In the genomic region with DNA sequence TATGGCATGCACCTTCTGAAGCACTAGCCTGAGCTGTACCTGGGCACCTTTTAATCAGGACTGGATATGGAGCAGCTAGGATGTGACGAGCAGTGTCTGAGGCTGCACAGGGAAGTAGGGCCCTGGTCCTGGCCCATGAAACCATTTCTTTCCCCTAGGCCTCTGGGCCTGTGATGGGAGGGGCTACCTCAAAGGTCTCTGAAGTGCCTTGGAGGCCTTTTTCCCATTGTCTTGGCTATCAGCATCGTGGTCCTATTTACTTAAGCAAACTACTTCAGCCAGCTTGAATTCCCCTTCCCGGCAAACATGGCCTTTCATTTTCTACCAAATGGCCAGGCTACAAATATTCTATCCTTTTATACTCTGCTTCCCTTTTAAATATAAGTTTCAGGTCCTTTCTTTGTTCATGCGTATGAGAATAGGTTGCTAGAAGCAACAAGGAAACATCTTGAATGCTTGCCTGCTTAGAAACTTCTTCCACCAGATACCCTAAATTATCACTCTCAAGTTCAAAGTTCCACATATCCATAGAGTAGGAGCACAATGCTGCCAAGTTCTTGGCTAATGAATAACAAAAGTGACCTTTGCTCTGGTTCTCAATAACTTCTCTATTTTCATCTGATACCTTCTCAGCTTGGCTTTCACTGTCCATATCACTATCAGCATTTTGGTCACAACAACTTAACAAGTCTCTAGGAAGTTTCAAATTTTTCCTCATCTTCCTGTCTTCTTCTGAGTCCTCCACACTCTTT, we compare ENCODE assay signal across 20 cellular contexts.
"Had no signal": no experiment of that assay in that cellular context is flagged by ENCODE, and none has a peak within 500 bp of the region (broad histone marks: within the 10 kb centered on the region; RNA-seq: fewer than 3 reads in every experiment).

No MANE protein-coding gene starts in this region.

- DNase-seq: activated CD4-positive, alpha-beta memory T cell treated with anti-CD3 and anti-CD28 coated beads for 36 hours; activated CD4-positive, alpha-beta T cell treated with anti-CD3 and anti-CD28 coated beads for 4 hours; activated gamma-delta T cell treated with Interleukin-2 at 50 U/mL for 16 hours; activated T-cell treated with anti-CD3 and anti-CD28 coated beads for 4 hours; adrenal gland; cerebellar nuclear complex; effector CD8-positive, alpha-beta T cell; esophagus squamous epithelium; naive B cell; ovary; sigmoid colon; spleen; stimulated activated CD4-positive, alpha-beta T cell treated with anti-CD3 and anti-CD28 coated beads, Interleukin-4, amount 100 ng/mL, for 4 hours; thyroid gland had no signal

- H3K4me3 Mint-ChIP-seq: activated CD4-positive, alpha-beta memory T cell treated with anti-CD3 and anti-CD28 coated beads for 36 hours; activated T-helper 1 cell treated with anti-CD3 and anti-CD28 coated beads, Interleukin-12 subunit alpha, Interleukin-12 subunit beta, Interleukin-2, Interleukin-4 antibody, amounts not matched to agents 30 ng/mL and 10 ng/mL and 1 ng/mL, durations not matched to agents 14 hours and 24 hours and 36 hours; naive B cell; stimulated activated memory B cell treated with anti-CD40 and anti-IgM and Interleukin-4, amounts not matched to agents 10 μg/mL and 1 μg/mL and 100 μg/mL, for 72 hours; T-helper 2 cell treated with Interferon-gamma antibody and Interleukin-4, amounts not matched to agents 5 μg/mL and 100 μg/mL, for 36 hours; WTC11 had no signal

- H3K36me3 ChIP-seq: adrenal gland, esophagus squamous epithelium, ovary, sigmoid colon, spleen, thyroid gland had no signal

- H3K9me3 Mint-ChIP-seq: activated T-helper 1 cell treated with anti-CD3 and anti-CD28 coated beads, Interleukin-12 subunit alpha, Interleukin-12 subunit beta, Interleukin-2, Interleukin-4 antibody, amounts not matched to agents 30 ng/mL and 10 ng/mL and 1 ng/mL, durations not matched to agents 14 hours and 24 hours and 36 hours had no signal

- H3K4me3 ChIP-seq: adrenal gland, esophagus squamous epithelium, lung, ovary, sigmoid colon, spleen, thyroid gland had no signal

- ATAC-seq: activated naive CD4-positive, alpha-beta T cell treated with anti-CD3 and anti-CD28 coated beads, Interleukin-2, amount 50 U/mL, for 72 hours; stimulated activated memory B cell treated with anti-CD40 and anti-IgM and Interleukin-4, amounts not matched to agents 10 μg/mL and 1 μg/mL and 100 μg/mL, for 72 hours; WTC11 had no signal

- H3K4me1 ChIP-seq: adrenal gland, esophagus squamous epithelium, sigmoid colon, spleen, thyroid gland had no signal

- H3K27me3 Mint-ChIP-seq: activated CD4-positive, alpha-beta memory T cell treated with anti-CD3 and anti-CD28 coated beads for 36 hours; naive B cell; stimulated activated memory B cell treated with anti-CD40 and anti-IgM and Interleukin-4, amounts not matched to agents 10 μg/mL and 1 μg/mL and 100 μg/mL, for 72 hours had no signal

- H3K36me3 Mint-ChIP-seq: activated CD4-positive, alpha-beta memory T cell treated with anti-CD3 and anti-CD28 coated beads for 36 hours; naive B cell; stimulated activated memory B cell treated with anti-CD40 and anti-IgM and Interleukin-4, amounts not matched to agents 10 μg/mL and 1 μg/mL and 100 μg/mL, for 72 hours had no signal

- H3K27ac Mint-ChIP-seq: activated CD4-positive, alpha-beta memory T cell treated with anti-CD3 and anti-CD28 coated beads for 36 hours; activated naive CD4-positive, alpha-beta T cell treated with anti-CD3 and anti-CD28 coated beads, Interleukin-2, amount 50 U/mL, for 72 hours; activated T-helper 1 cell treated with anti-CD3 and anti-CD28 coated beads, Interleukin-12 subunit alpha, Interleukin-12 subunit beta, Interleukin-2, Interleukin-4 antibody, amounts not matched to agents 30 ng/mL and 10 ng/mL and 1 ng/mL, durations not matched to agents 14 hours and 24 hours and 36 hours; naive B cell; stimulated activated memory B cell treated with anti-CD40 and anti-IgM and Interleukin-4, amounts not matched to agents 10 μg/mL and 1 μg/mL and 100 μg/mL, for 72 hours; T-helper 2 cell treated with Interferon-gamma antibody and Interleukin-4, amounts not matched to agents 5 μg/mL and 100 μg/mL, for 36 hours; WTC11 had no signal

- H3K9me3 ChIP-seq: adrenal gland, esophagus squamous epithelium, ovary, sigmoid colon, thyroid gland had no signal

- H3K4me1 Mint-ChIP-seq: naive B cell; stimulated activated memory B cell treated with anti-CD40 and anti-IgM and Interleukin-4, amounts not matched to agents 10 μg/mL and 1 μg/mL and 100 μg/mL, for 72 hours; WTC11 had no signal

- H3K27me3 ChIP-seq: adrenal gland, esophagus squamous epithelium, ovary, sigmoid colon, spleen, thyroid gland had no signal

- H3K27ac ChIP-seq: adrenal gland, esophagus squamous epithelium, ovary, sigmoid colon, spleen, thyroid gland had no signal
